Comparison of ENCODE assay signal across 14 cellular contexts in genomic region chr3:152284906-152285305, GRCh38. TPM values are rescaled to one million over a fixed set of nuclear protein-coding genes. Genes with fewer than 3 reads are reported as not detected.
A peak's percentile ranks its signal among the peaks of the same experiment; 100 is the strongest.
DNase-seq lines count a peak whose midpoint lies in the region; ATAC-seq and TF ChIP-seq lines count a peak whose summit lies in the region.
"Had no signal": no experiment of that assay in that cellular context is flagged by ENCODE, and none has a peak within 500 bp of the region (broad histone marks: within the 10 kb centered on the region; RNA-seq: fewer than 3 reads in every experiment).

No MANE protein-coding gene starts in this region.

- intact Hi-C loops in CD8-positive, alpha-beta T cell (cut with DNase I, micrococcal nuclease), result loop anchor here (1.0 to 5.0 kb wide), 5 partner anchors 9 to 103 kb away; no protein-coding TSS in a partner anchor

- no peak for TF ChIP-seq CTCF in CD8-positive, alpha-beta T cell (IDR thresholded peaks at IDR 0.05)
- no peak for TF ChIP-seq CTCF in neutrophil (IDR thresholded peaks at IDR 0.05)

- no peaks in the 10 kb centered on the region for H3K9me3 ChIP-seq in CD8-positive, alpha-beta T cell (ENCODE audit: low read length)
- H3K9me3 ChIP-seq in neutrophil, result no peaks in the 10 kb centered on the region
- H3K9me3 ChIP-seq: right atrium auricular region had no signal

- no peaks in the 10 kb centered on the region for H3K9me3 Mint-ChIP-seq in CD8-positive, alpha-beta T cell
- H3K9me3 Mint-ChIP-seq in activated naive CD8-positive, alpha-beta T cell treated with anti-CD3 and anti-CD28 coated beads for 36 hours, result no peaks in the 10 kb centered on the region

- in situ Hi-C loops in ACHN (cut with HindIII; ENCODE audit: low pct_ligation_motif_present, low pct_unique_long_range_greater_than_20kb, low sequenced_read_pairs), result no loop called here

- peak; percentile 67 for ATAC-seq in CD8-positive, alpha-beta T cell

- H3K27ac Mint-ChIP-seq in CD8-positive, alpha-beta T cell, result peak overlapping the region; percentile 95
- H3K27ac Mint-ChIP-seq in activated naive CD8-positive, alpha-beta T cell treated with anti-CD3 and anti-CD28 coated beads for 36 hours, result peak overlapping the region; percentile 75

- no peak for DNase-seq in CD8-positive, alpha-beta T cell
- DNase-seq in Jurkat, Clone E6-1 (ENCODE audit: low read depth, low spot score), result peak; percentile 44
- DNase-seq in activated naive CD8-positive, alpha-beta T cell treated with anti-CD3 and anti-CD28 coated beads for 36 hours, result no peak
- DNase-seq in ACHN, result no peak
- no peak for DNase-seq in NCI-H774 (lab: John Stamatoyannopoulos, UW)
- DNase-seq in activated effector memory CD4-positive, alpha-beta T cell treated with anti-CD3 and anti-CD28 coated beads, Interleukin-2, amount 50 U/mL, for 16 hours, result no peak
- DNase-seq in HuH-7 (ENCODE audit: low spot score), result no peak
- DNase-seq: activated CD4-positive, alpha-beta T cell treated with anti-CD3 and anti-CD28 coated beads for 48 hours; HCEC 1CT; NCI-H1048; NCI-H2227 treated with DMSO at 0.1 percent for 48 hours; stimulated activated CD4-positive, alpha-beta T cell treated with anti-CD3 and anti-CD28 coated beads, Interleukin-4, amount 100 ng/mL, for 4 hours had no signal

- H3K4me1 ChIP-seq in CD8-positive, alpha-beta T cell (ENCODE audit: insufficient read depth, low read length), result peaks cover 84% of the 10 kb centered on the region
- peaks cover 20 to 75% of the 10 kb centered on the region in 2 experiments for H3K4me1 ChIP-seq in neutrophil (ENCODE audit: control insufficient read depth in 1 of 2, insufficient read depth in 1 of 2, low read depth in 1 of 2, low read length in 1 of 2)

- CTCF ChIA-PET in CD8-positive, alpha-beta T cell (lab: Charles Lee), result interaction anchor here (1.0 to 1.6 kb wide), 3 partner anchors 10 to 101 kb away, joined by 3 to 6 read pairs (median 4); no protein-coding TSS in a partner anchor

- H3K27me3 Mint-ChIP-seq in CD8-positive, alpha-beta T cell (ENCODE audit: low read depth), result no peaks in the 10 kb centered on the region
- H3K27me3 Mint-ChIP-seq in activated naive CD8-positive, alpha-beta T cell treated with anti-CD3 and anti-CD28 coated beads for 36 hours, result no peaks in the 10 kb centered on the region

- peaks cover 20% of the 10 kb centered on the region for H3K36me3 Mint-ChIP-seq in CD8-positive, alpha-beta T cell
- peaks cover 18% of the 10 kb centered on the region for H3K36me3 Mint-ChIP-seq in activated naive CD8-positive, alpha-beta T cell treated with anti-CD3 and anti-CD28 coated beads for 36 hours

- H3K4me3 ChIP-seq in CD8-positive, alpha-beta T cell (ENCODE audit: low read depth, low read length), result peak overlapping the region; percentile 8
- no peak overlapping the region for H3K4me3 ChIP-seq in Jurkat, Clone E6-1 (ENCODE audit: low read length)
- no peak overlapping the region for H3K4me3 ChIP-seq in neutrophil (ENCODE audit: low read depth in 1 of 2, low read length in 1 of 2)
- H3K4me3 ChIP-seq: right atrium auricular region had no signal

- H3K4me3 Mint-ChIP-seq in CD8-positive, alpha-beta T cell, result peak overlapping the region; percentile 65
- peak overlapping the region; percentile 69 for H3K4me3 Mint-ChIP-seq in activated naive CD8-positive, alpha-beta T cell treated with anti-CD3 and anti-CD28 coated beads for 36 hours

- no peaks in the 10 kb centered on the region for H3K27me3 ChIP-seq in CD8-positive, alpha-beta T cell (ENCODE audit: insufficient read depth, low read length)
- H3K27me3 ChIP-seq in neutrophil, result no peaks in the 10 kb centered on the region
- H3K27me3 ChIP-seq: right atrium auricular region had no signal

- POLR2A ChIA-PET in CD8-positive, alpha-beta T cell (lab: Charles Lee), result interaction anchor here (0.9 to 1.9 kb wide), 4 partner anchors 11 to 41 kb away, joined by 3 to 8 read pairs (median 6); partner anchors contain the start of gene MBNL1

- H3K27ac ChIP-seq in CD8-positive, alpha-beta T cell (ENCODE audit: low read depth, low read length), result no peak overlapping the region
- peak overlapping the region; percentile 67 for H3K27ac ChIP-seq in neutrophil

- no peaks in the 10 kb centered on the region for H3K36me3 ChIP-seq in CD8-positive, alpha-beta T cell (ENCODE audit: insufficient read depth, low read length)
- no peaks in the 10 kb centered on the region for H3K36me3 ChIP-seq in neutrophil
- H3K36me3 ChIP-seq: right atrium auricular region had no signal

- H3K4me1 Mint-ChIP-seq in CD8-positive, alpha-beta T cell (ENCODE audit: low read depth), result peaks cover 83% of the 10 kb centered on the region
- peaks cover 71% of the 10 kb centered on the region for H3K4me1 Mint-ChIP-seq in activated naive CD8-positive, alpha-beta T cell treated with anti-CD3 and anti-CD28 coated beads for 36 hours

RNA-seq across cellular contexts. Expression of gene MBNL1, which starts 16.2 kb away (rescaled TPM):
- 100 to 1,000 TPM; 515 to 529 TPM for total RNA-seq in CD8-positive, alpha-beta T cell
- 69.0 TPM for polyA plus RNA-seq in Jurkat, Clone E6-1 (2012; ENCODE audit: insufficient read depth, insufficient read length)
- 100 to 1,000 TPM; 385 to 392 TPM for total RNA-seq in activated naive CD8-positive, alpha-beta T cell treated with anti-CD3 and anti-CD28 coated beads for 36 hours
